Comparison of ENCODE assay signal across 8 cellular contexts in genomic region chr12:62250671-62251608, GRCh38. TPM values are rescaled to one million over a fixed set of nuclear protein-coding genes. Genes with fewer than 3 reads are reported as not detected.
DNase-seq lines count a peak whose midpoint lies in the region; ATAC-seq and TF ChIP-seq lines count a peak whose summit lies in the region.

No MANE protein-coding gene starts in this region.

- intact Hi-C loops in natural killer cell (cut with micrococcal nuclease) = no loop called here

- peak overlapping the region; percentile 81 for H3K27ac Mint-ChIP-seq in T-helper 17 cell
- H3K27ac Mint-ChIP-seq in natural killer cell = peak overlapping the region; percentile 37 to 45

- H3K36me3 Mint-ChIP-seq in activated T-cell treated with anti-CD3 and anti-CD28 coated beads, Interleukin-2, amount 50 U/mL, for 4 hours (ENCODE audit: insufficient read depth) = peaks cover 3% of the 10 kb centered on the region
- H3K36me3 Mint-ChIP-seq in T-helper 17 cell (ENCODE audit: low read depth) (no peaks in the 10 kb centered on the region), natural killer cell (no peaks in the 10 kb centered on the region)

- no peaks in the 10 kb centered on the region for H3K9me3 ChIP-seq in T-helper 17 cell (ENCODE audit: control insufficient read depth, low read length, poor library complexity, severe bottlenecking)

- no peak overlapping the region for H3K4me3 Mint-ChIP-seq in activated T-cell treated with anti-CD3 and anti-CD28 coated beads, Interleukin-2, amount 50 U/mL, for 4 hours
- H3K4me3 Mint-ChIP-seq in T-helper 17 cell (peak overlapping the region; percentile 22), natural killer cell (no peak overlapping the region)

- ATAC-seq in activated T-cell treated with anti-CD3 and anti-CD28 coated beads, Interleukin-2, amount 50 U/mL, for 4 hours = peak; percentile 35 to 46
- ATAC-seq in HG02884 (IDR thresholded peaks at IDR 0.05; ENCODE audit: unreplicated experiment) (peak; percentile 96), T-helper 17 cell (no peak), natural killer cell (no peak), HG02970 (IDR thresholded peaks at IDR 0.05; ENCODE audit: low FRiP score, unreplicated experiment) (no peak)

- peaks cover 22% of the 10 kb centered on the region for H3K4me1 Mint-ChIP-seq in activated T-cell treated with anti-CD3 and anti-CD28 coated beads, Interleukin-2, amount 50 U/mL, for 4 hours (ENCODE audit: low read depth)
- H3K4me1 Mint-ChIP-seq in T-helper 17 cell (peaks cover 6% of the 10 kb centered on the region), natural killer cell (peaks cover 9 to 11% of the 10 kb centered on the region in 2 donors)

- TF ChIP-seq CTCF in natural killer cell (IDR thresholded peaks at IDR 0.05) = no peak

- DNase-seq in activated T-cell treated with anti-CD3 and anti-CD28 coated beads, Interleukin-2, amount 50 U/mL, for 4 hours = no peak
- DNase-seq in activated T-cell treated with anti-CD3 and anti-CD28 coated beads, Interleukin-2, amount 50 U/mL, for 48 hours = no peak
- DNase-seq in T-helper 17 cell (no peak), natural killer cell (no peak), kidney glomerular epithelial cell (lab: John Stamatoyannopoulos, UW) (no peak), ecto neural progenitor cell (ENCODE audit: low spot score) (no peak)

- H3K9me3 Mint-ChIP-seq in activated T-cell treated with anti-CD3 and anti-CD28 coated beads, Interleukin-2, amount 50 U/mL, for 4 hours = no peaks in the 10 kb centered on the region
- no peaks in the 10 kb centered on the region for H3K9me3 Mint-ChIP-seq in natural killer cell

- H3K27me3 Mint-ChIP-seq in activated T-cell treated with anti-CD3 and anti-CD28 coated beads, Interleukin-2, amount 50 U/mL, for 4 hours (ENCODE audit: low read depth) = no peaks in the 10 kb centered on the region
- H3K27me3 Mint-ChIP-seq in T-helper 17 cell = no peaks in the 10 kb centered on the region
- peaks cover 3 to 7% of the 10 kb centered on the region in 2 donors for H3K27me3 Mint-ChIP-seq in natural killer cell (ENCODE audit: low read depth in 2 of 2)

RNA-seq across cellular contexts. Expression of gene USP15, which starts 9.3 kb away (rescaled TPM):
- 10 to 100 TPM; 82.0 to 98.2 (median 94.3) TPM for total RNA-seq in activated T-cell treated with anti-CD3 and anti-CD28 coated beads, Interleukin-2, amount 50 U/mL, for 4 hours
- total RNA-seq in T-helper 17 cell (100 to 1,000 TPM; 186 to 222 TPM), natural killer cell (100 to 1,000 TPM; 188 to 251 (median 197) TPM)

Comparison
In these comparisons a context has a peak if more than half of its experiments do, and no peak if none do; other contexts are left out.
1. ATAC-seq: peak in activated T-cell treated with anti-CD3 and anti-CD28 coated beads, Interleukin-2, amount 50 U/mL, for 4 hours (2 of 2) and HG02884 (single experiment); none in T-helper 17 cell (single experiment), natural killer cell (0 of 3) and HG02970 (single experiment).